20 cellular contexts compared by ENCODE assay signal in the genomic region with DNA sequence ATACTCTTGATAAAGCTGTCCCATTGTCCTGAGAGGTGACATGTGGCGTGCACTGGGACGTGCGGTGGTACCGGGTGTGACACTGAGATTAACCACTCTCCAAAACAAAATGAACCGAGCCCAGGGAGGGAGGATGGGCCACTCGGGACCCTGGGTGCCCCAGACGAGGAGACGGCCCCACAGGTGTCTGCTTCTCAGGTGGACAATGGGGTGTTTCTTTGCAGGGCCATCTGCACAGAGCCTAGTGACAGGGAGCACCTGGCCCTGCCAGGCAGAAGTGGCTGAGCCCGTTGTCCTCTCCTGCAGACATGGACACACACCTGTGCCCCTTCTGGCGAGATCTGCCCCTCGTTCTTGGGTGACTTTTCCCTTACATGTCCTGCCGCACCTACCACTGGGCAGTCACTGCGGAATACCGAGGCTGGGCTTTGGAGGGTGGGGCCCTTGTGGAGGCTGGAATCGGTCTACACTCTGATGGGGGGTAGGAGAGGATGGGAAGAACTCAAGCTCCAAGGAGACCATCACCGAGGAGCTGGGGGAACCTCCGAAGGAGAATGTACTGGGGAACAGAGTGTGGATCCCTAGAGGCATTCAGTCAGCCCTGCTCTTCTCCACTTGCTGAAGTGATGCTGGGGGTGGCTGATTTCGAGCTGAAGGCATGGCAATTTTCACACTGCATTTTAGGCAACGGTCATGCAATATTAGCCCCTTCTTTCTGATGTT.
DNase-seq lines count a peak whose midpoint lies in the region; ATAC-seq and TF ChIP-seq lines count a peak whose summit lies in the region.
"Had no signal": no experiment of that assay in that cellular context is flagged by ENCODE, and none has a peak within 500 bp of the region (broad histone marks: within the 10 kb centered on the region; RNA-seq: fewer than 3 reads in every experiment).

No MANE protein-coding gene starts in this region.

- H2AK5ac ChIP-seq in neuronal stem cell (ENCODE audit: low read depth, low read length): peak overlapping the region; percentile 5

- H2BK15ac ChIP-seq in neuronal stem cell (ENCODE audit: low read length): peak overlapping the region; percentile 45

- H2BK12ac ChIP-seq in neuronal stem cell (ENCODE audit: low read length): no peak overlapping the region

- H3K9me3 ChIP-seq in neuronal stem cell (replicated peaks in 1 of 2; ENCODE audit: control insufficient read depth in 2 of 2, insufficient read depth in 1 of 2, low read depth in 1 of 2, low read length in 2 of 2): no peaks in the 10 kb centered on the region
- H3K9me3 ChIP-seq: BLaER1 had no signal

- ATAC-seq in left cardiac atrium: no peak
- no peak for ATAC-seq in HG03175 (IDR thresholded peaks at IDR 0.05; ENCODE audit: unreplicated experiment)
- ATAC-seq: HCT116 had no signal

- peaks cover 0 to 1% of the 10 kb centered on the region in 2 donors for H3K4me1 ChIP-seq in neuronal stem cell (ENCODE audit: control insufficient read depth in 2 of 2, insufficient read depth in 1 of 2, low read depth in 1 of 2, low read length in 2 of 2)
- H3K4me1 ChIP-seq: BLaER1 had no signal

- H3K9me3 Mint-ChIP-seq in chondrocyte (ENCODE audit: low read depth): no peaks in the 10 kb centered on the region
- H3K9me3 Mint-ChIP-seq: CD4-positive, CD25-positive, alpha-beta regulatory T cell had no signal

- H3K27ac ChIP-seq in neuronal stem cell (replicated peaks; ENCODE audit: low read length): no peak overlapping the region
- H3K27ac ChIP-seq: BLaER1, HL-60, RWPE1 had no signal

- peak overlapping the region; percentile 44 for H3K23ac ChIP-seq in neuronal stem cell (ENCODE audit: low read depth, low read length, poor library complexity)

- H3K4me1 Mint-ChIP-seq in chondrocyte (ENCODE audit: low read depth): peaks cover 34% of the 10 kb centered on the region
- H3K4me1 Mint-ChIP-seq: CD4-positive, CD25-positive, alpha-beta regulatory T cell had no signal

- TF ChIP-seq CTCF in chondrocyte (IDR thresholded peaks at IDR 0.05): no peak

- H3K14ac ChIP-seq in neuronal stem cell (ENCODE audit: low read length): peak overlapping the region; percentile 51

- no CpG with 5 or more reads among the region's 19 CpGs for whole genome bisulfite sequencing in neuronal stem cell (ENCODE audit: extremely low coverage in 2 of 2, insufficient read length in 2 of 2, insufficient replicate concordance in 1 of 2), 2 donors

- no peak overlapping the region for H4K91ac ChIP-seq in neuronal stem cell (ENCODE audit: low read depth, low read length, poor library complexity)

- DNase-seq in cardiac septum (ENCODE audit: low spot score) (peak; percentile 62), left cardiac atrium (no peak), chondrocyte (ENCODE audit: low spot score) (peak; percentile 75), neuronal stem cell (ENCODE audit: low spot score) (no peak), NCI-H69 (lab: John Stamatoyannopoulos, UW) (no peak), activated gamma-delta T cell treated with Interleukin-2 at 50 U/mL for 16 hours (no peak)
- DNase-seq: GOT3, NCI-H1092, NCI-H1417 treated with DMSO at 0.1 percent for 48 hours, NCI-H1694 treated with DMSO at 0.1 percent for 48 hours, NCI-H2081, NCI-H2227 treated with DMSO at 0.1 percent for 48 hours, NCI-H526 treated with DMSO at 0.1 percent for 48 hours, SHP77 treated with DMSO at 0.1 percent for 48 hours had no signal

- no peaks in the 10 kb centered on the region for H3K27me3 Mint-ChIP-seq in chondrocyte (ENCODE audit: low read depth)
- H3K27me3 Mint-ChIP-seq: CD4-positive, CD25-positive, alpha-beta regulatory T cell had no signal

- no peak overlapping the region for H3K4me3 Mint-ChIP-seq in chondrocyte (ENCODE audit: unreplicated experiment)
- H3K4me3 Mint-ChIP-seq: CD4-positive, CD25-positive, alpha-beta regulatory T cell had no signal

- no peak overlapping the region for H2BK120ac ChIP-seq in neuronal stem cell (ENCODE audit: low read depth, low read length)

- H2AFZ ChIP-seq in neuronal stem cell (ENCODE audit: low read length): no peak overlapping the region

- H3K27me3 ChIP-seq in neuronal stem cell (ENCODE audit: control insufficient read depth in 3 of 3, insufficient read depth in 3 of 3, low read depth in 1 of 3, low read length in 3 of 3): no peaks in the 10 kb centered on the region
- H3K27me3 ChIP-seq: BLaER1 had no signal

- H3K79me1 ChIP-seq in neuronal stem cell (ENCODE audit: low read depth, low read length): no peaks in the 10 kb centered on the region

- peaks cover 47% of the 10 kb centered on the region for H3K36me3 Mint-ChIP-seq in chondrocyte (ENCODE audit: low read depth)

- peak overlapping the region; percentile 57 for H3K18ac ChIP-seq in neuronal stem cell (ENCODE audit: low read length)

- no peak overlapping the region for H3K4ac ChIP-seq in neuronal stem cell (ENCODE audit: low read length)

- intact Hi-C loops in cardiac septum (cut with DNase I): no loop called here
- intact Hi-C loops in left cardiac atrium (cut with DNase I): no loop called here

- no peaks in the 10 kb centered on the region for H3K36me3 ChIP-seq in neuronal stem cell (replicated peaks in 1 of 2; ENCODE audit: control insufficient read depth in 2 of 2, insufficient read depth in 2 of 2, low read length in 2 of 2)

- peak overlapping the region; percentile 89 for H4K8ac ChIP-seq in neuronal stem cell (ENCODE audit: low read depth, low read length)

- H3K27ac Mint-ChIP-seq in chondrocyte (ENCODE audit: unreplicated experiment): peak overlapping the region; percentile 77

- H2BK5ac ChIP-seq in neuronal stem cell (ENCODE audit: low read length): no peak overlapping the region

- no peak overlapping the region for H3K4me3 ChIP-seq in neuronal stem cell (ENCODE audit: low read length in 2 of 2)
- H3K4me3 ChIP-seq: BLaER1 had no signal

- H3K4me2 ChIP-seq in neuronal stem cell (ENCODE audit: insufficient read depth, low read length, poor library complexity, severe bottlenecking): no peak overlapping the region
- H3K4me2 ChIP-seq: BLaER1 had no signal

- no peak overlapping the region for H3K9ac ChIP-seq in neuronal stem cell (ENCODE audit: low read depth, low read length, poor library complexity)
- H3K9ac ChIP-seq: BLaER1 had no signal

Comparison
In these comparisons a context has a peak if more than half of its experiments do, and no peak if none do; other contexts are left out.
1. DNase-seq: peak in cardiac septum (single experiment) and chondrocyte (single experiment); none in left cardiac atrium (single experiment), neuronal stem cell (single experiment), NCI-H69 (single experiment) and activated gamma-delta T cell treated with Interleukin-2 at 50 U/mL for 16 hours (single experiment).